Comparison of ENCODE assay signal across 12 cellular contexts in the genomic region with DNA sequence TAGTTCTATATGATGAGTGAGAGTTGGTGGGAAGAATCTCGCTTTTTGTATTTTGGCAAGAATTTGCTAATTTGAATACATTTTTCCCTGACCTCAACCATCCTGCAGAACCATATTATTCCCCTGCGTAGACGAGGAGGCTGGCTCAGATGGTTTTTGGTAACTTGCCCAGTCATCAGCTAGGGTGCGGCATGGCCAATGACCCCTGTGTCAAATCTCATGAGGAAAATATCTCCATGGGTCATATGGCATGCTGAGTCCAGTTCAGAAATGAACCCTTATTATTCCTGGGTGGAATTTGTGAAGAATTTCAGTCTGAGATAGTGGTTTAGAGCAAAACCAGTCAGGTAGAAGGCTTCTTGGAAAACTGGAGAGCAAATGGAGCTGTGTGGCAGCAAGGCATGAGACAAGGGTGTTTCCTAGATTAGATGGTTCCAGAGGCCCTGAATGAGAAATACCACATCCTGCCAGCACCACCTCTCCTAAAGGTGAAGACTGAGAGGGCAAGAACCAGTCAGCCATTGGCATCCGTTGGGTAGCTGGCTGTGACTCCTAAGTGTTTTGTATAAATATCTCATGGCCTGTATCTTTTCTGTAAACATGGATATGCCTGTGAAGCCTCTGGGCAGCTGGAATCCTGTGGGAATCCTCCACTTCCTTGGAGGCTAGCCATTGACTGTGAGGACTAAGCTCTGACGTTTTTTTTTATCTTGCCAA. TPM values are rescaled to one million over a fixed set of nuclear protein-coding genes. Genes with fewer than 3 reads are reported as not detected.
A peak's percentile ranks its signal among the peaks of the same experiment; 100 is the strongest.
DNase-seq lines count a peak whose midpoint lies in the region; ATAC-seq, FAIRE-seq and TF ChIP-seq lines count a peak whose summit lies in the region.
"Had no signal": no experiment of that assay in that cellular context is flagged by ENCODE, and none has a peak within 500 bp of the region (broad histone marks: within the 10 kb centered on the region; RNA-seq: fewer than 3 reads in every experiment).

No MANE protein-coding gene starts in this region.

- no TSS peak for BruUV-seq in HCT116 (replicated peaks; lab: Mats Ljungman, UMichigan)

- no peak for TF ChIP-seq CTCF in HCT116 (IDR thresholded peaks at IDR 0.05 in 2 of 3, conservative IDR thresholded peaks at IDR 0.05 in 1 of 3; ENCODE audit: borderline replicate concordance in 1 of 3, insufficient read depth in 1 of 3, low read depth in 2 of 3, low read length in 2 of 3)
- no peak for TF ChIP-seq CTCF in keratinocyte (optimal IDR thresholded peaks at IDR 0.05 in 1 of 3, IDR thresholded peaks at IDR 0.05 in 1 of 3, conservative IDR thresholded peaks at IDR 0.05 in 1 of 3; ENCODE audit: extremely low read depth in 1 of 3, insufficient read depth in 2 of 3, low read length in 3 of 3)

- peaks cover 51% of the 10 kb centered on the region for H3K4me1 ChIP-seq in ACC112 (ENCODE audit: control insufficient read depth, insufficient read depth, low read length, unreplicated experiment)
- peaks cover 49 to 65% of the 10 kb centered on the region in 2 experiments for H3K4me1 ChIP-seq in HCT116 (ENCODE audit: control insufficient read depth in 1 of 2, insufficient read depth in 2 of 2, low read length in 2 of 2)
- peaks cover 70% of the 10 kb centered on the region for H3K4me1 ChIP-seq in keratinocyte (ENCODE audit: control insufficient read depth, extremely low read depth, insufficient read depth, low read length)

- no peaks in the 10 kb centered on the region for H3K36me3 ChIP-seq in ACC112 (ENCODE audit: insufficient read depth, low read length)
- no peaks in the 10 kb centered on the region for H3K36me3 ChIP-seq in HCT116 (ENCODE audit: control insufficient read depth in 1 of 2, insufficient read depth in 2 of 2, low read length in 2 of 2)
- no peaks in the 10 kb centered on the region for H3K36me3 ChIP-seq in keratinocyte (ENCODE audit: control insufficient read depth in 2 of 2, extremely low read depth in 1 of 2, insufficient read depth in 2 of 2, low read length in 2 of 2)

- H3K9me3 ChIP-seq in HCT116 (ENCODE audit: control insufficient read depth in 1 of 2, insufficient read depth in 1 of 2, low read depth in 1 of 2, low read length in 2 of 2) (no peaks in the 10 kb centered on the region), keratinocyte (ENCODE audit: control insufficient read depth, low read depth, low read length) (no peaks in the 10 kb centered on the region)

- H3K9me2 ChIP-seq in HCT116 (ENCODE audit: insufficient read depth), result no peaks in the 10 kb centered on the region

- peak overlapping the region; percentile 21 for H3K27ac Mint-ChIP-seq in activated naive CD8-positive, alpha-beta T cell treated with anti-CD3 and anti-CD28 coated beads for 36 hours

- H3K9ac ChIP-seq in HCT116 (ENCODE audit: low read length) (0 out of 2 replicates have a peak overlapping the region, but pooled peaks have one; percentile 7), keratinocyte (ENCODE audit: control insufficient read depth, extremely low read depth, insufficient read depth, low read length) (no peak overlapping the region)

- H3K4me1 Mint-ChIP-seq in activated naive CD8-positive, alpha-beta T cell treated with anti-CD3 and anti-CD28 coated beads for 36 hours, result peaks cover 52% of the 10 kb centered on the region

- DNase-seq in HCT116 (ENCODE audit: low read depth, low spot score) (no peak), keratinocyte (ENCODE audit: low read depth, low spot score) (no peak), NCI-H1436 treated with DMSO at 0.1 percent for 48 hours (lab: John Stamatoyannopoulos, UW) (no peak), SIG-M5 (lab: John Stamatoyannopoulos, UW) (no peak)
- no peak for DNase-seq in activated naive CD8-positive, alpha-beta T cell treated with anti-CD3 and anti-CD28 coated beads for 36 hours
- DNase-seq: activated CD8-positive, alpha-beta memory T cell treated with anti-CD3 and anti-CD28 coated beads for 24 hours; NCI-H146 had no signal

- no peaks in the 10 kb centered on the region for H3K9me3 Mint-ChIP-seq in activated naive CD8-positive, alpha-beta T cell treated with anti-CD3 and anti-CD28 coated beads for 36 hours

- H3K27ac ChIP-seq in ACC112 (ENCODE audit: low read depth, low read length), result peak overlapping the region; percentile 98
- no peak overlapping the region for H3K27ac ChIP-seq in HCT116 (ENCODE audit: low read depth, low read length)
- H3K27ac ChIP-seq in keratinocyte (ENCODE audit: control insufficient read depth, insufficient read depth, low read length), result peak overlapping the region; percentile 91

- CTCF ChIA-PET in HCT116 (lab: Charles Lee), result no interaction called here

- no peak overlapping the region for H2AFZ ChIP-seq in ACC112 (ENCODE audit: low read length, unreplicated experiment)
- H2AFZ ChIP-seq in HCT116 (ENCODE audit: low read depth, low read length, poor library complexity, severe bottlenecking), result peak overlapping the region; percentile 51
- peak overlapping the region; percentile 42 for H2AFZ ChIP-seq in keratinocyte (ENCODE audit: control insufficient read depth, low read length)

- TF ChIP-seq RAD21 in HCT116 (IDR thresholded peaks at IDR 0.05; ENCODE audit: low read depth), result no peak

- H3K4me3 ChIP-seq in ACC112 (ENCODE audit: low read depth, low read length) (0 out of 2 replicates have a peak overlapping the region, but pooled peaks have one; percentile 21), HCT116 (replicated peaks in 1 of 2; ENCODE audit: low read depth in 1 of 2, low read length in 2 of 2) (no peak overlapping the region), keratinocyte (ENCODE audit: control insufficient read depth in 2 of 3, extremely low read depth in 1 of 3, insufficient read depth in 2 of 3, low read depth in 1 of 3, low read length in 3 of 3) (no peak overlapping the region)

- TF ChIP-seq POLR2A in HCT116 (IDR thresholded peaks at IDR 0.05; ENCODE audit: borderline replicate concordance, extremely low read depth, insufficient read depth, insufficient read length), result no peak

- H4K20me1 ChIP-seq in HCT116 (ENCODE audit: insufficient read depth) (no peaks in the 10 kb centered on the region), keratinocyte (ENCODE audit: control insufficient read depth, extremely low read depth, insufficient read depth, low read length) (no peaks in the 10 kb centered on the region)

- H3K27me3 Mint-ChIP-seq in activated naive CD8-positive, alpha-beta T cell treated with anti-CD3 and anti-CD28 coated beads for 36 hours, result no peaks in the 10 kb centered on the region

- POLR2A ChIA-PET in HCT116 (lab: Charles Lee), result interaction anchor here (0.9 to 1.0 kb wide), 2 partner anchors 19 to 83 kb away, joined by 3 to 4 read pairs; no protein-coding TSS in a partner anchor

- no peaks in the 10 kb centered on the region for H3K27me3 ChIP-seq in ACC112 (ENCODE audit: insufficient read depth, low read length)
- no peaks in the 10 kb centered on the region for H3K27me3 ChIP-seq in HCT116 (ENCODE audit: insufficient read depth, low read length)
- H3K27me3 ChIP-seq in keratinocyte (ENCODE audit: control insufficient read depth, extremely low read depth, insufficient read depth, low read length), result no peaks in the 10 kb centered on the region

- intact Hi-C loops in HCT116 (cut with micrococcal nuclease), result no loop called here

- H3K9me1 ChIP-seq in keratinocyte (ENCODE audit: control insufficient read depth, extremely low read depth, insufficient read depth, low read length), result no peaks in the 10 kb centered on the region

- H3K4me3 Mint-ChIP-seq in activated naive CD8-positive, alpha-beta T cell treated with anti-CD3 and anti-CD28 coated beads for 36 hours, result no peak overlapping the region

- H3K79me2 ChIP-seq in ACC112 (ENCODE audit: control insufficient read depth, insufficient read depth, low read length, unreplicated experiment), result no peaks in the 10 kb centered on the region
- H3K79me2 ChIP-seq in HCT116 (ENCODE audit: insufficient read depth, low read length), result no peaks in the 10 kb centered on the region
- H3K79me2 ChIP-seq in keratinocyte (ENCODE audit: control insufficient read depth, insufficient read depth, low read length), result no peaks in the 10 kb centered on the region

- dilution Hi-C loops in keratinocyte (cut with MboI; ENCODE audit: extremely low pct_ligation_motif_present, low sequenced_read_pairs), result no loop called here

- H3K36me3 Mint-ChIP-seq in activated naive CD8-positive, alpha-beta T cell treated with anti-CD3 and anti-CD28 coated beads for 36 hours, result peaks cover 11% of the 10 kb centered on the region

- H3K4me2 ChIP-seq in HCT116 (ENCODE audit: low read length) (peak overlapping the region; percentile 58), keratinocyte (ENCODE audit: control insufficient read depth, extremely low read depth, insufficient read depth, low read depth, low read length) (peak overlapping the region; percentile 73)

- RAD21 ChIA-PET in HCT116 (lab: Charles Lee; ENCODE audit: low non-redundant PET in 1 of 2, low total read pairs in 2 of 2, uncharacterized antibody in 2 of 2, unreplicated experiment in 2 of 2), result no interaction called here

- ATAC-seq in HCT116 (no peak), GM19395 (IDR thresholded peaks at IDR 0.05; ENCODE audit: unreplicated experiment) (no peak), HG02642 (IDR thresholded peaks at IDR 0.05; ENCODE audit: poor library complexity, unreplicated experiment) (no peak)

- peak; percentile 34 for FAIRE-seq in keratinocyte (lab: Jason Lieb, UNC)
- FAIRE-seq: colon had no signal

RNA-seq across cellular contexts. Expression of a gene that starts 5.8 kb away (rescaled TPM):
- total RNA-seq in HCT116 (2021; ENCODE audit: unreplicated experiment), result 42.7 TPM
- polyA plus RNA-seq in HCT116 (2012), result 221 and 353 TPM in 2 replicates
- total RNA-seq in activated naive CD8-positive, alpha-beta T cell treated with anti-CD3 and anti-CD28 coated beads for 36 hours, result 10 to 100 TPM; 45.3 to 51.1 TPM
- 165 to 226 TPM (median 202 TPM) in 3 replicates for polyA plus RNA-seq in keratinocyte
- polyA plus RNA-seq in keratinocyte (2011; ENCODE audit: low read depth), result 303 TPM
- 124 and 240 TPM in 2 replicates for polyA plus RNA-seq in keratinocyte (2011; cell fraction: cytosol; rRNA removed)
- 328 and 366 TPM in 2 replicates for polyA plus RNA-seq in keratinocyte (2011; cell fraction: nucleus; rRNA removed)
- polyA plus RNA-seq in keratinocyte (2012; ENCODE audit: low replicate concordance), result 177 and 511 TPM in 2 replicates
- polyA minus RNA-seq in keratinocyte, result 120 to 141 TPM (median 124 TPM) in 3 replicates
- polyA minus RNA-seq in keratinocyte (2011; cell fraction: cytosol; rRNA and poly(A)+ RNA removed), result 141 TPM
- polyA minus RNA-seq in keratinocyte (2011; cell fraction: nucleus; rRNA and poly(A)+ RNA removed), result 105 and 108 TPM in 2 replicates

RNA-seq across cellular contexts. Expression of a gene that starts 47.9 kb away (rescaled TPM):
- 0.15 TPM for total RNA-seq in HCT116 (2021; ENCODE audit: unreplicated experiment)
- 0.17 and 0.37 TPM in 2 replicates for polyA plus RNA-seq in HCT116 (2012)
- total RNA-seq in activated naive CD8-positive, alpha-beta T cell treated with anti-CD3 and anti-CD28 coated beads for 36 hours, result 1 to 10 TPM; 1.0 to 1.1 TPM
- polyA plus RNA-seq in keratinocyte, result 0.22 to 0.60 TPM (median 0.39 TPM) in 3 replicates
- 2.0 TPM for polyA plus RNA-seq in keratinocyte (2011; ENCODE audit: low read depth)
- polyA plus RNA-seq in keratinocyte (2011; cell fraction: cytosol; rRNA removed), result 0.11 and 0.17 TPM in 2 replicates
- polyA plus RNA-seq in keratinocyte (2011; cell fraction: nucleus; rRNA removed), result 0.64 and 0.74 TPM in 2 replicates
- polyA plus RNA-seq in keratinocyte (2012; ENCODE audit: low replicate concordance), result 0.36 and 1.6 TPM in 2 replicates
- 0.13 to 0.43 TPM in 2 of 3 replicates, not detected in the other for polyA minus RNA-seq in keratinocyte
- not detected for polyA minus RNA-seq in keratinocyte (2011; cell fraction: cytosol; rRNA and poly(A)+ RNA removed)
- polyA minus RNA-seq in keratinocyte (2011; cell fraction: nucleus; rRNA and poly(A)+ RNA removed), result not detected in 2 replicates

RNA-seq across cellular contexts. Expression of a gene that starts 54.4 kb away (rescaled TPM):
- total RNA-seq in HCT116 (2021; ENCODE audit: unreplicated experiment), result 4.5 TPM
- 3.2 and 3.4 TPM in 2 replicates for polyA plus RNA-seq in HCT116 (2012)
- total RNA-seq in activated naive CD8-positive, alpha-beta T cell treated with anti-CD3 and anti-CD28 coated beads for 36 hours, result under 1 TPM in 1 of 2 experiments, not detected in 1; 0.54 TPM
- not detected in 3 replicates for polyA plus RNA-seq in keratinocyte
- polyA plus RNA-seq in keratinocyte (2011; ENCODE audit: low read depth), result 1.2 TPM
- polyA plus RNA-seq in keratinocyte (2011; cell fraction: cytosol; rRNA removed), result 0.11 TPM in 1 of 2 replicates, not detected in the other
- 0.28 and 0.36 TPM in 2 replicates for polyA plus RNA-seq in keratinocyte (2011; cell fraction: nucleus; rRNA removed)
- 0.55 TPM in 1 of 2 replicates, not detected in the other for polyA plus RNA-seq in keratinocyte (2012; ENCODE audit: low replicate concordance)
- polyA minus RNA-seq in keratinocyte, result 0.13 to 0.23 TPM in 2 of 3 replicates, not detected in the other
- not detected for polyA minus RNA-seq in keratinocyte (2011; cell fraction: cytosol; rRNA and poly(A)+ RNA removed)
- not detected in 2 replicates for polyA minus RNA-seq in keratinocyte (2011; cell fraction: nucleus; rRNA and poly(A)+ RNA removed)
- total RNA-seq: omental fat pad had no signal
